11 cellular contexts compared by ENCODE assay signal in the genomic region with DNA sequence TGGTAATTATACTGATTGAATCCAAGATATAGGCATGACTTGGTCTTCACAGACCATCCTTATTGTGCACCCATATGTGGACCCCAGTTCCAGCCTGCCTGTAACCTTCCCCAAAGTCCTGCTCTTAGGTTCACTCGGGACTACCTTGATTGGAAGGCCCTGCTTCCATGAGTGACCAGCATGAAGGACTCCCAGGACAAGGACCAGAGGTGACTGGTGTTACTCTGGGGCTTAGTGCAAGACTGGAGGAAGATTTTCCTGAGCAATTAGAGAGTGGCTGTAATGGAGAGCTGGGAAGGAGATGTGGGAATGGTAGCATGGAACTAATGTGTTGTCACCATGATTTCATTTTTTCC. TPM values are rescaled to one million over a fixed set of nuclear protein-coding genes. Genes with fewer than 3 reads are reported as not detected.
DNase-seq lines count a peak whose midpoint lies in the region; ATAC-seq, FAIRE-seq and TF ChIP-seq lines count a peak whose summit lies in the region.
"Had no signal": no experiment of that assay in that cellular context is flagged by ENCODE, and none has a peak within 500 bp of the region (broad histone marks: within the 10 kb centered on the region; RNA-seq: fewer than 3 reads in every experiment).

No MANE protein-coding gene starts in this region.

- H3K9me2 ChIP-seq in OCI-LY7 (ENCODE audit: insufficient read depth, low read length) = no peaks in the 10 kb centered on the region
- H3K9me2 ChIP-seq in MM.1S (replicated peaks; ENCODE audit: insufficient read depth, low read length) = no peaks in the 10 kb centered on the region

- H3K9me3 ChIP-seq in OCI-LY7 (ENCODE audit: low read length) (no peaks in the 10 kb centered on the region), pancreas (no peaks in the 10 kb centered on the region), MM.1S (replicated peaks; ENCODE audit: insufficient read depth, low read length) (no peaks in the 10 kb centered on the region)

- H4K20me1 ChIP-seq in OCI-LY7 (ENCODE audit: insufficient read depth, low read length) (no peaks in the 10 kb centered on the region; the same call in 1 of the 2 replicates), MM.1S (ENCODE audit: insufficient read depth, low read length) (peaks cover 42% of the 10 kb centered on the region)

- intact Hi-C loops in OCI-LY7 (cut with micrococcal nuclease; ENCODE audit: unreplicated experiment) = no loop called here
- intact Hi-C loops in dendritic cell treated with granulocyte-macrophage colony-stimulating factor and Interleukin-4, amounts not matched to agents 40 ng/mL and 50 ng/mL, for 4 days (cut with micrococcal nuclease) = no loop called here
- intact Hi-C loops in pancreas (cut with DNase I) = loop anchor here in 2 of 3 donors (5.0 to 10.0 kb wide), 2 partner anchors 46 to 49 kb away; no protein-coding TSS in a partner anchor

- H3K27me3 ChIP-seq in pancreas (no peaks in the 10 kb centered on the region), MM.1S (replicated peaks; ENCODE audit: insufficient read depth, low read length) (no peaks in the 10 kb centered on the region)

- peaks cover 41% of the 10 kb centered on the region for H3K4me1 ChIP-seq in OCI-LY7 (ENCODE audit: insufficient read depth, low read length, poor library complexity, severe bottlenecking)
- H3K4me1 ChIP-seq in pancreas = peaks cover 15 to 33% (median 23%) of the 10 kb centered on the region in 3 donors
- H3K4me1 ChIP-seq in MM.1S (ENCODE audit: low read length) = peaks cover 16% of the 10 kb centered on the region; the same call in 1 of the 2 replicates

- WGBS in pancreas, 2 donors = 37 to 46% methylated on average over 1 of the region's 1 CpG

- peaks cover 56% of the 10 kb centered on the region for H3K36me3 ChIP-seq in OCI-LY7 (ENCODE audit: insufficient read depth, low read length)
- H3K36me3 ChIP-seq in pancreas = peaks cover 9 to 37% (median 31%) of the 10 kb centered on the region in 3 donors
- H3K36me3 ChIP-seq in MM.1S (replicated peaks; ENCODE audit: insufficient read depth, low read length) = peaks cover 21% of the 10 kb centered on the region

- no peak overlapping the region for H2AFZ ChIP-seq in OCI-LY7 (ENCODE audit: low read length)
- H2AFZ ChIP-seq in MM.1S (ENCODE audit: low read length) = no peak overlapping the region

- no peak overlapping the region for H3K9ac ChIP-seq in MM.1S (ENCODE audit: low read length)

- BruUV-seq in OCI-LY7 (replicated peaks; lab: Mats Ljungman, UMichigan) = no TSS peak

- peaks cover 53% of the 10 kb centered on the region for H3K4me1 Mint-ChIP-seq in activated T-cell treated with anti-CD3 and anti-CD28 coated beads, Interleukin-2, amount 50 U/mL, for 24 hours (ENCODE audit: low read depth)
- H3K4me1 Mint-ChIP-seq in activated T-cell treated with anti-CD3 and anti-CD28 coated beads, Interleukin-2, amount 50 U/mL, for 4 hours (ENCODE audit: low read depth) = peaks cover 33% of the 10 kb centered on the region
- H3K4me1 Mint-ChIP-seq in dendritic cell treated with granulocyte-macrophage colony-stimulating factor and Interleukin-4, amounts not matched to agents 40 ng/mL and 50 ng/mL, for 4 days (ENCODE audit: low read depth) = peaks cover 55% of the 10 kb centered on the region

- peaks cover 63% of the 10 kb centered on the region for H3F3A ChIP-seq in MM.1S (ENCODE audit: insufficient read depth, low read length)

- H3K4me3 Mint-ChIP-seq in activated T-cell treated with anti-CD3 and anti-CD28 coated beads, Interleukin-2, amount 50 U/mL, for 24 hours = no peak overlapping the region
- no peak overlapping the region for H3K4me3 Mint-ChIP-seq in activated T-cell treated with anti-CD3 and anti-CD28 coated beads, Interleukin-2, amount 50 U/mL, for 4 hours
- no peak overlapping the region for H3K4me3 Mint-ChIP-seq in dendritic cell treated with granulocyte-macrophage colony-stimulating factor and Interleukin-4, amounts not matched to agents 40 ng/mL and 50 ng/mL, for 4 days
- H3K4me3 Mint-ChIP-seq: central memory CD8-positive, alpha-beta T cell had no signal

- H3K79me2 ChIP-seq in OCI-LY7 (ENCODE audit: insufficient read depth, low read depth, low read length) (peaks cover 17% of the 10 kb centered on the region; the same call in 1 of the 2 replicates), MM.1S (ENCODE audit: low read length) (peaks cover 14% of the 10 kb centered on the region)

- no peak for DNase-seq in activated T-cell treated with anti-CD3 and anti-CD28 coated beads, Interleukin-2, amount 50 U/mL, for 24 hours
- DNase-seq in activated T-cell treated with anti-CD3 and anti-CD28 coated beads, Interleukin-2, amount 50 U/mL, for 4 hours = no peak
- no peak for DNase-seq in OCI-LY7 (ENCODE audit: low spot score)
- DNase-seq in pancreas = no peak
- DNase-seq in MM.1S = no peak
- DNase-seq in retina = no peak
- DNase-seq: NCI-H345; stimulated activated CD4-positive, alpha-beta T cell treated with anti-CD3 and anti-CD28 coated beads, Interleukin-15, amount 100 ng/mL, for 24 hours had no signal

- no peaks in the 10 kb centered on the region for H3K9me3 Mint-ChIP-seq in activated T-cell treated with anti-CD3 and anti-CD28 coated beads, Interleukin-2, amount 50 U/mL, for 24 hours
- H3K9me3 Mint-ChIP-seq in activated T-cell treated with anti-CD3 and anti-CD28 coated beads, Interleukin-2, amount 50 U/mL, for 4 hours = no peaks in the 10 kb centered on the region
- no peaks in the 10 kb centered on the region for H3K9me3 Mint-ChIP-seq in dendritic cell treated with granulocyte-macrophage colony-stimulating factor and Interleukin-4, amounts not matched to agents 40 ng/mL and 50 ng/mL, for 4 days
- H3K9me3 Mint-ChIP-seq: central memory CD8-positive, alpha-beta T cell had no signal

- H3K36me3 Mint-ChIP-seq in activated T-cell treated with anti-CD3 and anti-CD28 coated beads, Interleukin-2, amount 50 U/mL, for 24 hours (ENCODE audit: low read depth) = peaks cover 46% of the 10 kb centered on the region
- H3K36me3 Mint-ChIP-seq in activated T-cell treated with anti-CD3 and anti-CD28 coated beads, Interleukin-2, amount 50 U/mL, for 4 hours (ENCODE audit: insufficient read depth) = peaks cover 32% of the 10 kb centered on the region
- H3K36me3 Mint-ChIP-seq in dendritic cell treated with granulocyte-macrophage colony-stimulating factor and Interleukin-4, amounts not matched to agents 40 ng/mL and 50 ng/mL, for 4 days (ENCODE audit: low read depth) = peaks cover 41% of the 10 kb centered on the region

- ATAC-seq in activated T-cell treated with anti-CD3 and anti-CD28 coated beads, Interleukin-2, amount 50 U/mL, for 4 hours = no peak
- ATAC-seq in pancreas (peak in 3 of 4 donors; percentile 9 to 19 (median 10)), GM19035 (IDR thresholded peaks at IDR 0.05; ENCODE audit: unreplicated experiment) (no peak)

- H3K27me3 Mint-ChIP-seq in activated T-cell treated with anti-CD3 and anti-CD28 coated beads, Interleukin-2, amount 50 U/mL, for 24 hours = no peaks in the 10 kb centered on the region
- H3K27me3 Mint-ChIP-seq in activated T-cell treated with anti-CD3 and anti-CD28 coated beads, Interleukin-2, amount 50 U/mL, for 4 hours (ENCODE audit: low read depth) = no peaks in the 10 kb centered on the region
- H3K27me3 Mint-ChIP-seq in dendritic cell treated with granulocyte-macrophage colony-stimulating factor and Interleukin-4, amounts not matched to agents 40 ng/mL and 50 ng/mL, for 4 days = no peaks in the 10 kb centered on the region
- H3K27me3 Mint-ChIP-seq: central memory CD8-positive, alpha-beta T cell had no signal

- CTCF ChIA-PET in OCI-LY7 (lab: Charles Lee; ENCODE audit: unreplicated experiment) = interaction anchor here (1.2 to 2.1 kb wide), 5 partner anchors 12 to 98 kb away, joined by 3 to 14 read pairs (median 12); a partner anchor contains a TSS

- POLR2A ChIA-PET in OCI-LY7 (lab: Charles Lee) = interaction anchor here (1.5 to 3.9 kb wide), 3 partner anchors 9 to 93 kb away, joined by 5 to 47 read pairs (median 14); no protein-coding TSS in a partner anchor

- H3K27ac Mint-ChIP-seq in activated T-cell treated with anti-CD3 and anti-CD28 coated beads, Interleukin-2, amount 50 U/mL, for 24 hours = peak overlapping the region; percentile 68
- peak overlapping the region; percentile 43 for H3K27ac Mint-ChIP-seq in dendritic cell treated with granulocyte-macrophage colony-stimulating factor and Interleukin-4, amounts not matched to agents 40 ng/mL and 50 ng/mL, for 4 days

- H3K4me2 ChIP-seq in OCI-LY7 (ENCODE audit: low read length) (no peak overlapping the region), MM.1S (ENCODE audit: low read depth, low read length) (no peak overlapping the region)

- TF ChIP-seq CTCF in OCI-LY7 (conservative IDR thresholded peaks at IDR 0.05; ENCODE audit: low read length) = no peak
- no peak for TF ChIP-seq CTCF in pancreas (IDR thresholded peaks at IDR 0.05)
- no peak for TF ChIP-seq CTCF in MM.1S (IDR thresholded peaks at IDR 0.05; ENCODE audit: low read length)

- no peak for FAIRE-seq in pancreas (lab: Jason Lieb, UNC)

- H3K4me3 ChIP-seq in OCI-LY7 (ENCODE audit: low read depth, low read length, poor library complexity, severe bottlenecking) (no peak overlapping the region), pancreas (no peak overlapping the region), MM.1S (ENCODE audit: low read length) (no peak overlapping the region)

- H3K27ac ChIP-seq in OCI-LY7 (ENCODE audit: low read depth, low read length, poor library complexity, severe bottlenecking) (peak overlapping the region; percentile 55), pancreas (peak overlapping the region in 1 of 4 donors; percentile 8), MM.1S (ENCODE audit: low read length) (no peak overlapping the region)

RNA-seq across cellular contexts. Expression of a gene that starts 15.1 kb away (rescaled TPM):
- total RNA-seq in activated T-cell treated with anti-CD3 and anti-CD28 coated beads, Interleukin-2, amount 50 U/mL, for 4 hours = 100 to 1,000 TPM; 338 to 358 (median 348) TPM
- total RNA-seq in OCI-LY7 (2014; rRNA removed; shearing (Covaris generic)) = 236 and 237 TPM in 2 replicates
- 326 and 361 TPM in 2 replicates for total RNA-seq in OCI-LY7 (2022)
- 10 to 100 TPM; 50.5 to 98.4 (median 80.2) TPM for total RNA-seq in pancreas
- 100 to 1,000 TPM in 1 of 2 donors, 10 to 100 TPM in 1; 94.3 to 128 TPM for polyA plus RNA-seq in pancreas

RNA-seq across cellular contexts. Expression of a gene that starts 25.9 kb away (rescaled TPM):
- 1 to 10 TPM; 2.0 to 2.1 (median 2.1) TPM for total RNA-seq in activated T-cell treated with anti-CD3 and anti-CD28 coated beads, Interleukin-2, amount 50 U/mL, for 4 hours
- 60.3 and 78.3 TPM in 2 replicates for total RNA-seq in OCI-LY7 (2014; rRNA removed; shearing (Covaris generic))
- 55.0 and 65.4 TPM in 2 replicates for total RNA-seq in OCI-LY7 (2022)
- 10 to 100 TPM in 1 of 6 donors, 1 to 10 TPM in 3, under 1 TPM in 2; 0.60 to 16.5 (median 2.2) TPM for total RNA-seq in pancreas
- under 1 TPM; 0.38 to 0.46 TPM for polyA plus RNA-seq in pancreas

RNA-seq across cellular contexts. Expression of a gene that starts 30.6 kb away (rescaled TPM):
- total RNA-seq in activated T-cell treated with anti-CD3 and anti-CD28 coated beads, Interleukin-2, amount 50 U/mL, for 4 hours = 1 to 10 TPM; 4.3 to 6.4 (median 5.5) TPM
- 175 and 207 TPM in 2 replicates for total RNA-seq in OCI-LY7 (2014; rRNA removed; shearing (Covaris generic))
- 140 TPM in 2 replicates for total RNA-seq in OCI-LY7 (2022)
- 10 to 100 TPM in 4 of 6 donors, 1 to 10 TPM in 2; 6.8 to 72.9 (median 17.0) TPM for total RNA-seq in pancreas
- 10 to 100 TPM; 25.0 to 34.0 TPM for polyA plus RNA-seq in pancreas

RNA-seq across cellular contexts. Expression of a gene that starts 42.6 kb away (rescaled TPM):
- 1 to 10 TPM in 2 of 3 donors, under 1 TPM in 1; 0.46 to 1.6 (median 1.4) TPM for total RNA-seq in activated T-cell treated with anti-CD3 and anti-CD28 coated beads, Interleukin-2, amount 50 U/mL, for 4 hours
- 85.1 and 98.0 TPM in 2 replicates for total RNA-seq in OCI-LY7 (2014; rRNA removed; shearing (Covaris generic))
- total RNA-seq in OCI-LY7 (2022) (77.0 and 78.5 TPM in 2 replicates), pancreas (10 to 100 TPM in 2 of 6 donors, 1 to 10 TPM in 4; 1.9 to 42.6 (median 4.3) TPM)
- polyA plus RNA-seq in pancreas = 1 to 10 TPM; 2.7 to 6.2 TPM

Comparison
In these comparisons a context has a peak if more than half of its experiments do, and no peak if none do; other contexts are left out.
1. ATAC-seq: peak in pancreas (3 of 4); none in activated T-cell treated with anti-CD3 and anti-CD28 coated beads, Interleukin-2, amount 50 U/mL, for 4 hours (0 of 2) and GM19035 (single experiment).
2. intact Hi-C loops: an anchor here in pancreas (5.0 to 10.0 kb wide); none called in OCI-LY7 and dendritic cell treated with granulocyte-macrophage colony-stimulating factor and Interleukin-4, amounts not matched to agents 40 ng/mL and 50 ng/mL, for 4 days.